ENCODE assay signal across 11 cellular contexts in genomic region chr18:26487437-26487836, GRCh38.
DNase-seq lines count a peak whose midpoint lies in the region; ATAC-seq, FAIRE-seq and TF ChIP-seq lines count a peak whose summit lies in the region.
"Had no signal": no experiment of that assay in that cellular context is flagged by ENCODE, and none has a peak within 500 bp of the region (broad histone marks: within the 10 kb centered on the region; RNA-seq: fewer than 3 reads in every experiment).

No MANE protein-coding gene starts in this region.

- BruUV-seq in Panc1 (replicated peaks; lab: Mats Ljungman, UMichigan) = no TSS peak

- 44 to 61% (median 47%) methylated on average over 7 of the region's 7 CpGs for WGBS in small intestine, 3 donors
- 78% methylated on average over 7 of the region's 7 CpGs for WGBS in prostate gland
- 89 to 95% (median 92%) methylated on average over 7 of the region's 7 CpGs for WGBS in psoas muscle, 3 donors

- POLR2A ChIA-PET in Panc1 (lab: Charles Lee) = no interaction called here

- no peaks in the 10 kb centered on the region for H3K27me3 ChIP-seq in Panc1 (ENCODE audit: control insufficient read depth, insufficient read depth, low read length)
- no peaks in the 10 kb centered on the region for H3K27me3 ChIP-seq in small intestine (ENCODE audit: control insufficient read depth in 2 of 2, insufficient read depth in 2 of 2, low read length in 2 of 2)
- no peaks in the 10 kb centered on the region for H3K27me3 ChIP-seq in prostate gland (replicated peaks; ENCODE audit: insufficient read depth)
- H3K27me3 ChIP-seq in psoas muscle (ENCODE audit: insufficient read depth in 3 of 3, low read length in 2 of 3) = no peaks in the 10 kb centered on the region

- H3K36me3 ChIP-seq in Panc1 (ENCODE audit: control insufficient read depth, insufficient read depth, low read length) (no peaks in the 10 kb centered on the region), small intestine (ENCODE audit: control insufficient read depth in 2 of 2, insufficient read depth in 2 of 2, low read length in 2 of 2) (no peaks in the 10 kb centered on the region), prostate gland (no peaks in the 10 kb centered on the region), psoas muscle (ENCODE audit: insufficient read depth in 1 of 2, low read depth in 1 of 2) (no peaks in the 10 kb centered on the region)

- H3K4me3 ChIP-seq in Panc1 (ENCODE audit: low read depth in 2 of 2, low read length in 2 of 2) = no peak overlapping the region
- no peak overlapping the region for H3K4me3 ChIP-seq in small intestine (ENCODE audit: low read depth in 1 of 2, low read length in 2 of 2)
- H3K4me3 ChIP-seq in prostate gland = no peak overlapping the region
- no peak overlapping the region for H3K4me3 ChIP-seq in psoas muscle

- in situ Hi-C loops in Panc1 (cut with HindIII; ENCODE audit: low pct_unique_long_range_greater_than_20kb, low sequenced_read_pairs) = no loop called here

- intact Hi-C loops in Panc1 (cut with micrococcal nuclease; ENCODE audit: unreplicated experiment) (no loop called here), prostate gland (cut with DNase I) (no loop called here), psoas muscle (cut with DNase I) (no loop called here)

- ATAC-seq in activated CD4-positive, CD25-positive, alpha-beta regulatory T cell treated with anti-CD3 and anti-CD28 coated beads, Interleukin-2, amount 50 U/mL, for 24 hours = peak; percentile 55 to 64
- ATAC-seq in HG02759 (IDR thresholded peaks at IDR 0.05; ENCODE audit: unreplicated experiment) (peak; percentile 95), Panc1 (peak; percentile 47; the same call in 1 of the 2 replicates), psoas muscle (no peak)

- DNase-seq in activated CD4-positive, CD25-positive, alpha-beta regulatory T cell (lab: John Stamatoyannopoulos, UW) = no peak
- DNase-seq in Panc1 (ENCODE audit: low read depth, low spot score) (no peak), small intestine (peak; percentile 55), prostate gland (ENCODE audit: low spot score) (no peak), NCI-H2171 (lab: John Stamatoyannopoulos, UW) (no peak), psoas muscle (no peak)
- DNase-seq: 8988T; effector CD8-positive, alpha-beta T cell; NCI-H2227 treated with DMSO at 0.1 percent for 48 hours had no signal

- CTCF ChIA-PET in Panc1 (lab: Charles Lee) = no interaction called here

- peak overlapping the region; percentile 67 for H3K27ac ChIP-seq in Panc1 (ENCODE audit: low read length)
- H3K27ac ChIP-seq in small intestine (ENCODE audit: low read depth in 1 of 2, low read length in 1 of 2) = no peak overlapping the region
- H3K27ac ChIP-seq in prostate gland = no peak overlapping the region
- H3K27ac ChIP-seq in psoas muscle = no peak overlapping the region

- no peak for TF ChIP-seq POLR2A in prostate gland (IDR thresholded peaks at IDR 0.05)

- no peak for FAIRE-seq in small intestine (lab: Jason Lieb, UNC)

- TF ChIP-seq CTCF in Panc1 (IDR thresholded peaks at IDR 0.05) (no peak), prostate gland (IDR thresholded peaks at IDR 0.05) (no peak), psoas muscle (IDR thresholded peaks at IDR 0.05) (no peak)

- H3K4me1 ChIP-seq in Panc1 (ENCODE audit: control insufficient read depth, insufficient read depth, low read length) (peaks cover 30% of the 10 kb centered on the region), small intestine (ENCODE audit: control insufficient read depth in 2 of 2, insufficient read depth in 1 of 2, low read depth in 1 of 2, low read length in 1 of 2) (no peaks in the 10 kb centered on the region), prostate gland (replicated peaks) (no peaks in the 10 kb centered on the region), psoas muscle (no peaks in the 10 kb centered on the region)

- H3K9me3 ChIP-seq in Panc1 (ENCODE audit: control insufficient read depth, insufficient read depth, low read depth, low read length) (no peaks in the 10 kb centered on the region), small intestine (ENCODE audit: control insufficient read depth, low read depth) (no peaks in the 10 kb centered on the region), prostate gland (no peaks in the 10 kb centered on the region), psoas muscle (no peaks in the 10 kb centered on the region)

Comparison
In these comparisons a context has a peak if more than half of its experiments do, and no peak if none do; other contexts are left out.
1. ATAC-seq: peak in activated CD4-positive, CD25-positive, alpha-beta regulatory T cell treated with anti-CD3 and anti-CD28 coated beads, Interleukin-2, amount 50 U/mL, for 24 hours (2 of 2), HG02759 (single experiment) and Panc1 (single experiment); none in psoas muscle (0 of 4).